Comparison of ENCODE assay signal across 11 cellular contexts in genomic region chr2:104851236-104852160, GRCh38. TPM values are rescaled to one million over a fixed set of nuclear protein-coding genes. Genes with fewer than 3 reads are reported as not detected.
DNase-seq lines count a peak whose midpoint lies in the region; ATAC-seq and TF ChIP-seq lines count a peak whose summit lies in the region.
"Had no signal": no experiment of that assay in that cellular context is flagged by ENCODE, and none has a peak within 500 bp of the region (broad histone marks: within the 10 kb centered on the region; RNA-seq: fewer than 3 reads in every experiment).

No MANE protein-coding gene starts in this region.

- H3K4me3 ChIP-seq in HAP-1 (peak overlapping the region; percentile 69), astrocyte of the cerebellum (ENCODE audit: low read depth, low read length) (peak overlapping the region; percentile 60), left lung (no peak overlapping the region)

- H3K4me1 ChIP-seq in HAP-1 (peaks cover 41% of the 10 kb centered on the region), left lung (peaks cover 8 to 39% of the 10 kb centered on the region in 2 donors)

- DNase-seq in AG08396 (ENCODE audit: low spot score) (peak; percentile 5), HAP-1 (ENCODE audit: low spot score in 2 of 2) (peak in 1 of 2 experiments; percentile 27), astrocyte of the cerebellum (ENCODE audit: low read depth) (no peak), middle frontal gyrus (ENCODE audit: extremely low spot score, low spot score) (peak; percentile 59), NCI-H1694 treated with DMSO at 0.1 percent for 48 hours (lab: John Stamatoyannopoulos, UW) (no peak), left lung (no peak)
- DNase-seq in effector CD8-positive, alpha-beta T cell (lab: John Stamatoyannopoulos, UW): no peak
- no peak for DNase-seq in activated T-helper 2 cell treated with anti-CD3 and anti-CD28 coated beads, Interferon-gamma antibody, Interleukin-2, Interleukin-4, amounts not matched to agents 10 μg/mL and 5 μg/mL and 100 μg/mL, durations not matched to agents 14 hours and 24 hours and 36 hours (ENCODE audit: low spot score)
- DNase-seq: kidney glomerular epithelial cell; NCI-H226; stimulated activated CD4-positive, alpha-beta T cell treated with anti-CD3 and anti-CD28 coated beads, Interleukin-2, amount 100 ng/mL, for 24 hours had no signal

- H3K9me3 Mint-ChIP-seq in activated T-helper 2 cell treated with anti-CD3 and anti-CD28 coated beads, Interferon-gamma antibody, Interleukin-2, Interleukin-4, amounts not matched to agents 10 μg/mL and 5 μg/mL and 100 μg/mL, durations not matched to agents 14 hours and 24 hours and 36 hours: no peaks in the 10 kb centered on the region

- no peak for ATAC-seq in left lung

- H3K4me1 Mint-ChIP-seq in activated T-helper 2 cell treated with anti-CD3 and anti-CD28 coated beads, Interferon-gamma antibody, Interleukin-2, Interleukin-4, amounts not matched to agents 10 μg/mL and 5 μg/mL and 100 μg/mL, durations not matched to agents 14 hours and 24 hours and 36 hours (ENCODE audit: low read depth): peaks cover 18% of the 10 kb centered on the region

- no peaks in the 10 kb centered on the region for H3K9me3 ChIP-seq in HAP-1
- H3K9me3 ChIP-seq in left lung: no peaks in the 10 kb centered on the region

- intact Hi-C loops in activated T-helper 2 cell treated with anti-CD3 and anti-CD28 coated beads, Interferon-gamma antibody, Interleukin-2, Interleukin-4, amounts not matched to agents 10 μg/mL and 5 μg/mL and 100 μg/mL, durations not matched to agents 14 hours and 24 hours and 36 hours (cut with micrococcal nuclease): no loop called here
- intact Hi-C loops in left lung (cut with DNase I): no loop called here

- H3K27me3 Mint-ChIP-seq in activated T-helper 2 cell treated with anti-CD3 and anti-CD28 coated beads, Interferon-gamma antibody, Interleukin-2, Interleukin-4, amounts not matched to agents 10 μg/mL and 5 μg/mL and 100 μg/mL, durations not matched to agents 14 hours and 24 hours and 36 hours (ENCODE audit: low read depth): peaks cover 81% of the 10 kb centered on the region

- H3K4me3 Mint-ChIP-seq in activated T-helper 2 cell treated with anti-CD3 and anti-CD28 coated beads, Interferon-gamma antibody, Interleukin-2, Interleukin-4, amounts not matched to agents 10 μg/mL and 5 μg/mL and 100 μg/mL, durations not matched to agents 14 hours and 24 hours and 36 hours (ENCODE audit: low read depth): no peak overlapping the region

- TF ChIP-seq CTCF in astrocyte of the cerebellum (IDR thresholded peaks at IDR 0.05; ENCODE audit: low read depth, low read length, missing control alignments): no peak
- no peak for TF ChIP-seq CTCF in left lung (IDR thresholded peaks at IDR 0.05)

- H3K27me3 ChIP-seq in HAP-1 (ENCODE audit: low read depth) (no peaks in the 10 kb centered on the region), left lung (peaks cover 82 to 92% of the 10 kb centered on the region in 2 donors)

- H3K36me3 ChIP-seq in HAP-1 (replicated peaks): no peaks in the 10 kb centered on the region; the same call in 1 of the 2 replicates
- no peaks in the 10 kb centered on the region for H3K36me3 ChIP-seq in left lung

- H3K36me3 Mint-ChIP-seq in activated T-helper 2 cell treated with anti-CD3 and anti-CD28 coated beads, Interferon-gamma antibody, Interleukin-2, Interleukin-4, amounts not matched to agents 10 μg/mL and 5 μg/mL and 100 μg/mL, durations not matched to agents 14 hours and 24 hours and 36 hours (ENCODE audit: low read depth): peaks cover 7% of the 10 kb centered on the region

- in situ Hi-C loops in HAP-1 (cut with MboI; ENCODE audit: low sequenced_read_pairs) (loop anchor here (10.0 to 25.0 kb wide), 2 partner anchors 213 to 486 kb away; partner anchors contain the start of genes C2orf49 and TGFBRAP1), astrocyte of the cerebellum (cut with HindIII; ENCODE audit: low sequenced_read_pairs) (no loop called here)

- H3K27ac Mint-ChIP-seq in activated T-helper 2 cell treated with anti-CD3 and anti-CD28 coated beads, Interferon-gamma antibody, Interleukin-2, Interleukin-4, amounts not matched to agents 10 μg/mL and 5 μg/mL and 100 μg/mL, durations not matched to agents 14 hours and 24 hours and 36 hours: no peak overlapping the region

- H3K27ac ChIP-seq in left lung: no peak overlapping the region

RNA-seq across cellular contexts. Expression of gene POU3F3, which starts 2.4 kb away (rescaled TPM):
- not detected in 2 replicates for total RNA-seq in activated T-helper 2 cell treated with anti-CD3 and anti-CD28 coated beads, Interferon-gamma antibody, Interleukin-2, Interleukin-4, amounts not matched to agents 10 μg/mL and 5 μg/mL and 100 μg/mL, durations not matched to agents 14 hours and 24 hours and 36 hours
- total RNA-seq in left lung: not detected

Comparison
In these comparisons a context has a peak if more than half of its experiments do, and no peak if none do; other contexts are left out.
1. DNase-seq: peak in AG08396 (single experiment) and middle frontal gyrus (single experiment); none in astrocyte of the cerebellum (single experiment), NCI-H1694 treated with DMSO at 0.1 percent for 48 hours (single experiment), effector CD8-positive, alpha-beta T cell (single experiment), activated T-helper 2 cell treated with anti-CD3 and anti-CD28 coated beads, Interferon-gamma antibody, Interleukin-2, Interleukin-4, amounts not matched to agents 10 μg/mL and 5 μg/mL and 100 μg/mL, durations not matched to agents 14 hours and 24 hours and 36 hours (single experiment) and left lung (0 of 2).
2. H3K4me3 ChIP-seq: peak in HAP-1 (single experiment) and astrocyte of the cerebellum (single experiment); none in left lung (0 of 2).